Comparison of ENCODE assay signal across 23 cellular contexts in genomic region chr14:95069018-95069417, GRCh38.
A peak's percentile ranks its signal among the peaks of the same experiment; 100 is the strongest.
DNase-seq lines count a peak whose midpoint lies in the region; ATAC-seq and TF ChIP-seq lines count a peak whose summit lies in the region.
"Had no signal": no experiment of that assay in that cellular context is flagged by ENCODE, and none has a peak within 500 bp of the region (broad histone marks: within the 10 kb centered on the region; RNA-seq: fewer than 3 reads in every experiment).

No MANE protein-coding gene starts in this region.

- no peaks in the 10 kb centered on the region for H3K36me3 ChIP-seq in neural progenitor cell
- no peaks in the 10 kb centered on the region for H3K36me3 ChIP-seq in GM23248 (ENCODE audit: low read depth)
- H3K36me3 ChIP-seq: BE2C; BLaER1 treated with 17β-estradiol and CSF1 and Interleukin-3, amounts not matched to agents 10 nM and 100 nM had no signal

- no peaks in the 10 kb centered on the region for H3K79me2 ChIP-seq in neural progenitor cell (ENCODE audit: low read depth)
- H3K79me2 ChIP-seq in GM23248 (ENCODE audit: insufficient read depth) = no peaks in the 10 kb centered on the region

- no peak for ATAC-seq in left lobe of liver
- ATAC-seq: A549, GM12878 had no signal

- in situ Hi-C loops in GM23248 (cut with MboI) = no loop called here

- H3K4me1 ChIP-seq in neural progenitor cell (peaks cover 24% of the 10 kb centered on the region), GM23248 (ENCODE audit: insufficient read depth) (no peaks in the 10 kb centered on the region)
- H3K4me1 ChIP-seq: A549; BE2C; BLaER1 treated with 17β-estradiol and CSF1 and Interleukin-3, amounts not matched to agents 10 nM and 100 nM had no signal

- no peak for DNase-seq in activated naive CD4-positive, alpha-beta T cell treated with Interleukin-2 at 50 U/mL for 16 hours
- peak; percentile 15 for DNase-seq in left lobe of liver (ENCODE audit: low spot score)
- DNase-seq in neural progenitor cell (ENCODE audit: low spot score) = no peak
- no peak for DNase-seq in NCI-H82 (lab: John Stamatoyannopoulos, UW)
- DNase-seq in NCI-H1930 (lab: John Stamatoyannopoulos, UW) = no peak
- no peak for DNase-seq in GM23248
- DNase-seq: 8988T; ACHN; AML-193; BE2C; CD4-positive, alpha-beta T cell; CD8-positive, alpha-beta memory T cell; DMS 273 treated with DMSO at 0.1 percent for 48 hours; DMS79; EL; GDM1; GOT3; HCEC 1CT had no signal

- no peak overlapping the region for H3K4me3 ChIP-seq in neural progenitor cell
- no peak overlapping the region for H3K4me3 ChIP-seq in GM23248
- H3K4me3 ChIP-seq: A549; BLaER1 treated with 17β-estradiol and CSF1 and Interleukin-3, amounts not matched to agents 10 nM and 100 nM; GM12878 had no signal

- no peaks in the 10 kb centered on the region for H3K4me1 Mint-ChIP-seq in activated naive CD4-positive, alpha-beta T cell treated with anti-CD3 and anti-CD28 coated beads, Interleukin-2, amount 50 U/mL, for 24 hours
- H3K4me1 Mint-ChIP-seq in neural progenitor cell = peaks cover 25% of the 10 kb centered on the region
- H3K4me1 Mint-ChIP-seq: CD14-positive monocyte; CD8-positive, alpha-beta memory T cell had no signal

- no peaks in the 10 kb centered on the region for H3K9me3 ChIP-seq in neural progenitor cell (ENCODE audit: low read depth)
- no peaks in the 10 kb centered on the region for H3K9me3 ChIP-seq in GM23248 (ENCODE audit: low read depth)
- H3K9me3 ChIP-seq: A549, BE2C had no signal

- no peak overlapping the region for H3K27ac ChIP-seq in neural progenitor cell
- no peak overlapping the region for H3K27ac ChIP-seq in GM23248
- H3K27ac ChIP-seq: A549; BLaER1 treated with 17β-estradiol and CSF1 and Interleukin-3, amounts not matched to agents 10 nM and 100 nM had no signal

- H4K20me1 ChIP-seq in neural progenitor cell (ENCODE audit: low read depth) (no peaks in the 10 kb centered on the region), GM23248 (ENCODE audit: insufficient read depth) (no peaks in the 10 kb centered on the region)
- H4K20me1 ChIP-seq: BLaER1 treated with 17β-estradiol and CSF1 and Interleukin-3, amounts not matched to agents 10 nM and 100 nM had no signal

- H3K4me3 Mint-ChIP-seq in activated naive CD4-positive, alpha-beta T cell treated with anti-CD3 and anti-CD28 coated beads, Interleukin-2, amount 50 U/mL, for 24 hours = no peak overlapping the region
- H3K4me3 Mint-ChIP-seq in neural progenitor cell = peak overlapping the region; percentile 21
- H3K4me3 Mint-ChIP-seq: CD14-positive monocyte; CD4-positive, alpha-beta T cell; CD8-positive, alpha-beta memory T cell had no signal

- H3K27me3 Mint-ChIP-seq in activated naive CD4-positive, alpha-beta T cell treated with anti-CD3 and anti-CD28 coated beads, Interleukin-2, amount 50 U/mL, for 24 hours = peaks cover 1% of the 10 kb centered on the region
- H3K27me3 Mint-ChIP-seq in neural progenitor cell (ENCODE audit: insufficient read depth, low read depth) = peaks cover 10% of the 10 kb centered on the region

- H3K27ac Mint-ChIP-seq in activated naive CD4-positive, alpha-beta T cell treated with anti-CD3 and anti-CD28 coated beads, Interleukin-2, amount 50 U/mL, for 24 hours = peak overlapping the region; percentile 13
- H3K27ac Mint-ChIP-seq in neural progenitor cell = peak overlapping the region; percentile 55
- H3K27ac Mint-ChIP-seq: CD14-positive monocyte; CD4-positive, alpha-beta T cell had no signal

- H2AFZ ChIP-seq in neural progenitor cell (replicated peaks) (no peak overlapping the region), GM23248 (no peak overlapping the region)

- H3K27me3 ChIP-seq in neural progenitor cell (no peaks in the 10 kb centered on the region), GM23248 (replicated peaks; ENCODE audit: insufficient read depth) (0 out of 2 replicates have a peak, but pooled peaks cover 7% of the 10 kb centered on the region)
- H3K27me3 ChIP-seq: BLaER1 treated with 17β-estradiol and CSF1 and Interleukin-3, amounts not matched to agents 10 nM and 100 nM had no signal

- H3K9me2 ChIP-seq in GM23248 (ENCODE audit: insufficient read depth) = no peaks in the 10 kb centered on the region

- no peak overlapping the region for H3K9ac ChIP-seq in neural progenitor cell
- no peak overlapping the region for H3K9ac ChIP-seq in GM23248
- H3K9ac ChIP-seq: BLaER1 treated with 17β-estradiol and CSF1 and Interleukin-3, amounts not matched to agents 10 nM and 100 nM had no signal

- H3F3A ChIP-seq in neural progenitor cell (ENCODE audit: low read depth) (peaks cover 14% of the 10 kb centered on the region), GM23248 (ENCODE audit: insufficient read depth) (no peaks in the 10 kb centered on the region)

- H3K9me3 Mint-ChIP-seq in activated naive CD4-positive, alpha-beta T cell treated with anti-CD3 and anti-CD28 coated beads, Interleukin-2, amount 50 U/mL, for 24 hours = no peaks in the 10 kb centered on the region
- H3K9me3 Mint-ChIP-seq in neural progenitor cell = peaks cover 2% of the 10 kb centered on the region
- H3K9me3 Mint-ChIP-seq: CD4-positive, alpha-beta T cell; CD8-positive, alpha-beta memory T cell had no signal

- no peak for TF ChIP-seq CTCF in neural progenitor cell (IDR thresholded peaks at IDR 0.05)

- H3K4me2 ChIP-seq in neural progenitor cell = no peak overlapping the region
- H3K4me2 ChIP-seq in GM23248 (ENCODE audit: unreplicated experiment) = no peak overlapping the region
- H3K4me2 ChIP-seq: A549; BLaER1 treated with 17β-estradiol and CSF1 and Interleukin-3, amounts not matched to agents 10 nM and 100 nM had no signal

- WGBS in GM23248 (ENCODE audit: low coverage in 1 of 2, low lambda C conversion rate in 2 of 2, missing lambda C conversion rate in 2 of 2), 2 experiments = 55 to 62% methylated on average over 7 of the region's 7 CpGs

- no peaks in the 10 kb centered on the region for H3K36me3 Mint-ChIP-seq in activated naive CD4-positive, alpha-beta T cell treated with anti-CD3 and anti-CD28 coated beads, Interleukin-2, amount 50 U/mL, for 24 hours
- H3K36me3 Mint-ChIP-seq in neural progenitor cell = no peaks in the 10 kb centered on the region
- H3K36me3 Mint-ChIP-seq: CD14-positive monocyte had no signal
